Comparison of ENCODE assay signal across 10 cellular contexts in the genomic region with DNA sequence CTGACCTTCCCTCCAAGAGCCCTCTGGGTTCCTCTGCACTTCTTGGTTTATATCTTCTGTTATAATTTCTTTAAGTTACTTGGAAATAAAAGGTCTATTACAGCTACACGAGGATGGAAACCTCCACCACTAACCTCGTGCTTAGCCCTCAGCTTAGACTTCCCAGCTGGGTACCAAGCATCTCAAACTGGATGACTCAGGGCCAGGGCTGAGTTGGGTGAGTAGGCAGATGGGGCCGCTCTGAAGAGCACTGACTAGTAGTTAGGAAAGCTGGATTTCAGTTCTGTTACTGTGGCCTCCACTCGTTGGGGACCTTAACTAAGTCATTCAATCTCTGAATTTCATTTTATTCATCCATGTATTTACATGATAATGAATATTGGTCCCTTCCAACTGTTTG.
A peak's percentile ranks its signal among the peaks of the same experiment; 100 is the strongest.
DNase-seq lines count a peak whose midpoint lies in the region; ATAC-seq lines count a peak whose summit lies in the region.
"Had no signal": no experiment of that assay in that cellular context is flagged by ENCODE, and none has a peak within 500 bp of the region (broad histone marks: within the 10 kb centered on the region; RNA-seq: fewer than 3 reads in every experiment).

No MANE protein-coding gene starts in this region.

- no peak overlapping the region for H2BK15ac ChIP-seq in mesendoderm (replicated peaks; ENCODE audit: low read depth)

- peak; percentile 6 for DNase-seq in DMS53 (lab: John Stamatoyannopoulos, UW)
- DNase-seq in DMS53 treated with DMSO at 0.1 percent for 48 hours (lab: John Stamatoyannopoulos, UW; ENCODE audit: unreplicated experiment), result no peak
- DNase-seq in adipocyte (ENCODE audit: low read depth), result peak; percentile 64
- peak; percentile 8 for DNase-seq in mesendoderm
- no peak for DNase-seq in head of caudate nucleus
- no peak for DNase-seq in mucosa of gallbladder (ENCODE audit: low spot score)
- no peak for DNase-seq in activated CD4-positive, alpha-beta T cell treated with anti-CD3 and anti-CD28 coated beads for 4 hours
- DNase-seq: activated gamma-delta T cell, GF-D8 had no signal

- ATAC-seq in HG03175 (IDR thresholded peaks at IDR 0.05; ENCODE audit: unreplicated experiment), result peak; percentile 3

- H3K9me3 ChIP-seq in adipocyte (ENCODE audit: control insufficient read depth, low read length), result peaks cover 5% of the 10 kb centered on the region

- no peaks in the 10 kb centered on the region for H3K79me1 ChIP-seq in mesendoderm (ENCODE audit: low read length)

- no peak overlapping the region for H4K5ac ChIP-seq in mesendoderm (ENCODE audit: low read length)

- no peak overlapping the region for H3K18ac ChIP-seq in mesendoderm (ENCODE audit: low read length)

- no peak overlapping the region for H4K8ac ChIP-seq in mesendoderm (ENCODE audit: low read depth, low read length)

- H3K23ac ChIP-seq in mesendoderm (ENCODE audit: low read length), result no peak overlapping the region

- H3K36me3 ChIP-seq in adipocyte (ENCODE audit: control insufficient read depth, insufficient read depth, low read length, severe bottlenecking) (no peaks in the 10 kb centered on the region), mesendoderm (ENCODE audit: control insufficient read depth, insufficient read depth, low read length) (no peaks in the 10 kb centered on the region)

- no peak overlapping the region for H3K4me2 ChIP-seq in mesendoderm (ENCODE audit: low read length)

- intact Hi-C loops in head of caudate nucleus (cut with DNase I), result loop anchor here (10.0 kb wide), 1 partner anchor 253 kb away; no protein-coding TSS in a partner anchor

- no peak overlapping the region for H2BK5ac ChIP-seq in mesendoderm (ENCODE audit: low read length)

- peaks cover 14% of the 10 kb centered on the region for H3K4me1 ChIP-seq in adipocyte (ENCODE audit: control insufficient read depth, insufficient read depth, low read length)
- no peaks in the 10 kb centered on the region for H3K4me1 ChIP-seq in mesendoderm (ENCODE audit: control insufficient read depth, low read depth, low read length)

- H3K27ac ChIP-seq in mesendoderm (ENCODE audit: low read depth, low read length), result no peak overlapping the region

- no peak overlapping the region for H2AK5ac ChIP-seq in mesendoderm (ENCODE audit: low read length)

- H3K9ac ChIP-seq in adipocyte (ENCODE audit: low read length) (no peak overlapping the region), mesendoderm (ENCODE audit: low read length) (no peak overlapping the region)

- no CpG with 5 or more reads among the region's 4 CpGs for WGBS in mesendoderm (ENCODE audit: extremely low coverage, insufficient coverage, low lambda C conversion rate)

- H3K56ac ChIP-seq in mesendoderm (ENCODE audit: low read length), result no peak overlapping the region

- H3K4me3 ChIP-seq in adipocyte (ENCODE audit: low read length), result no peak overlapping the region
- H3K4me3 ChIP-seq in mesendoderm (ENCODE audit: low read length), result no peak overlapping the region

- H3K27me3 ChIP-seq in adipocyte (replicated peaks; ENCODE audit: control insufficient read depth, insufficient read depth, low read length) (peaks cover 8% of the 10 kb centered on the region), mesendoderm (ENCODE audit: insufficient read depth, low read length, poor library complexity) (peaks cover 3% of the 10 kb centered on the region)

- no peaks in the 10 kb centered on the region for H3K79me2 ChIP-seq in mesendoderm (ENCODE audit: control insufficient read depth, insufficient read depth, low read length)

- no peak overlapping the region for H2BK120ac ChIP-seq in mesendoderm (ENCODE audit: low read depth, low read length)

- H3K4ac ChIP-seq in mesendoderm (ENCODE audit: low read depth, low read length), result no peak overlapping the region

Comparison
In these comparisons a context has a peak if more than half of its experiments do, and no peak if none do; other contexts are left out.
1. DNase-seq: peak in DMS53 (single experiment), adipocyte (single experiment) and mesendoderm (single experiment); none in DMS53 treated with DMSO at 0.1 percent for 48 hours (single experiment), head of caudate nucleus (0 of 42), mucosa of gallbladder (single experiment) and activated CD4-positive, alpha-beta T cell treated with anti-CD3 and anti-CD28 coated beads for 4 hours (0 of 2).